Comparison of ENCODE assay signal across 2 cellular contexts in the genomic region with DNA sequence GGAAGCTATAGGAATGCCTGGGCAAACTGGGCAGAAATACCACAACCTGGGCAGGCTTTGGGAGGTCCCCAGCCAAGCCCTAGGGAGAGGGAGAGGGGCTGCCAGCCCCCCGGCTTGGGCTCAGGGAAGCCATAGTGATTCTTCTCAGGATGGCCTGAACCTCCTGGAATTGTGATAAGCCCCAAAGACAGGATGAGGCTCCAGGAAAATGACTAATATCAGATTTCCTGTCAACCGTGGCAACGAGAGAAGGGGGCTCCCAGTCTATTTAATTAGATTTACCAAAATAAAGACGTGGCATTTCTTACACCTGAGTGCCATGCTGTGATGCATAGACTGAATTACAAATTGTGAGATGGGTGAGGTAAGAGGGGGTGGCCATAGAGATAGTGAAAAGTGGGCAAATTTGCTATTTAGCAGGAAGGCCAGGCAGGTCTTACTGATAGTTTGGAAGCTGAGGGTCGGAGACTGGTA.
TF ChIP-seq lines count a peak whose summit lies in the region.

No MANE protein-coding gene starts in this region.

TF ChIP-seq in liver, 16 proteins besides CTCF, POLR2A, EP300 and RAD21:
- TF ChIP-seq, protein P1, sequence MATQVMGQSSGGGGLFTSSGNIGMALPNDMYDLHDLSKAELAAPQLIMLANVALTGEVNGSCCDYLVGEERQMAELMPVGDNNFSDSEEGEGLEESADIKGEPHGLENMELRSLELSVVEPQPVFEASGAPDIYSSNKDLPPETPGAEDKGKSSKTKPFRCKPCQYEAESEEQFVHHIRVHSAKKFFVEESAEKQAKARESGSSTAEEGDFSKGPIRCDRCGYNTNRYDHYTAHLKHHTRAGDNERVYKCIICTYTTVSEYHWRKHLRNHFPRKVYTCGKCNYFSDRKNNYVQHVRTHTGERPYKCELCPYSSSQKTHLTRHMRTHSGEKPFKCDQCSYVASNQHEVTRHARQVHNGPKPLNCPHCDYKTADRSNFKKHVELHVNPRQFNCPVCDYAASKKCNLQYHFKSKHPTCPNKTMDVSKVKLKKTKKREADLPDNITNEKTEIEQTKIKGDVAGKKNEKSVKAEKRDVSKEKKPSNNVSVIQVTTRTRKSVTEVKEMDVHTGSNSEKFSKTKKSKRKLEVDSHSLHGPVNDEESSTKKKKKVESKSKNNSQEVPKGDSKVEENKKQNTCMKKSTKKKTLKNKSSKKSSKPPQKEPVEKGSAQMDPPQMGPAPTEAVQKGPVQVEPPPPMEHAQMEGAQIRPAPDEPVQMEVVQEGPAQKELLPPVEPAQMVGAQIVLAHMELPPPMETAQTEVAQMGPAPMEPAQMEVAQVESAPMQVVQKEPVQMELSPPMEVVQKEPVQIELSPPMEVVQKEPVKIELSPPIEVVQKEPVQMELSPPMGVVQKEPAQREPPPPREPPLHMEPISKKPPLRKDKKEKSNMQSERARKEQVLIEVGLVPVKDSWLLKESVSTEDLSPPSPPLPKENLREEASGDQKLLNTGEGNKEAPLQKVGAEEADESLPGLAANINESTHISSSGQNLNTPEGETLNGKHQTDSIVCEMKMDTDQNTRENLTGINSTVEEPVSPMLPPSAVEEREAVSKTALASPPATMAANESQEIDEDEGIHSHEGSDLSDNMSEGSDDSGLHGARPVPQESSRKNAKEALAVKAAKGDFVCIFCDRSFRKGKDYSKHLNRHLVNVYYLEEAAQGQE (IDR thresholded peaks at IDR 0.05), result no peak
- no peak for TF ChIP-seq EGR1 (IDR thresholded peaks at IDR 0.05; ENCODE audit: low read depth in 2 of 2)
- no peak for TF ChIP-seq SP1 (IDR thresholded peaks at IDR 0.05)
- TF ChIP-seq FOXA1 (IDR thresholded peaks at IDR 0.05), result no peak
- TF ChIP-seq JUND (IDR thresholded peaks at IDR 0.05), result no peak
- TF ChIP-seq FOXA2 (IDR thresholded peaks at IDR 0.05), result no peak
- TF ChIP-seq, protein P2, sequence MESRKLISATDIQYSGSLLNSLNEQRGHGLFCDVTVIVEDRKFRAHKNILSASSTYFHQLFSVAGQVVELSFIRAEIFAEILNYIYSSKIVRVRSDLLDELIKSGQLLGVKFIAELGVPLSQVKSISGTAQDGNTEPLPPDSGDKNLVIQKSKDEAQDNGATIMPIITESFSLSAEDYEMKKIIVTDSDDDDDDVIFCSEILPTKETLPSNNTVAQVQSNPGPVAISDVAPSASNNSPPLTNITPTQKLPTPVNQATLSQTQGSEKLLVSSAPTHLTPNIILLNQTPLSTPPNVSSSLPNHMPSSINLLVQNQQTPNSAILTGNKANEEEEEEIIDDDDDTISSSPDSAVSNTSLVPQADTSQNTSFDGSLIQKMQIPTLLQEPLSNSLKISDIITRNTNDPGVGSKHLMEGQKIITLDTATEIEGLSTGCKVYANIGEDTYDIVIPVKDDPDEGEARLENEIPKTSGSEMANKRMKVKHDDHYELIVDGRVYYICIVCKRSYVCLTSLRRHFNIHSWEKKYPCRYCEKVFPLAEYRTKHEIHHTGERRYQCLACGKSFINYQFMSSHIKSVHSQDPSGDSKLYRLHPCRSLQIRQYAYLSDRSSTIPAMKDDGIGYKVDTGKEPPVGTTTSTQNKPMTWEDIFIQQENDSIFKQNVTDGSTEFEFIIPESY (IDR thresholded peaks at IDR 0.05), result no peak
- no peak for TF ChIP-seq RXRA (IDR thresholded peaks at IDR 0.05)
- TF ChIP-seq, protein P3, sequence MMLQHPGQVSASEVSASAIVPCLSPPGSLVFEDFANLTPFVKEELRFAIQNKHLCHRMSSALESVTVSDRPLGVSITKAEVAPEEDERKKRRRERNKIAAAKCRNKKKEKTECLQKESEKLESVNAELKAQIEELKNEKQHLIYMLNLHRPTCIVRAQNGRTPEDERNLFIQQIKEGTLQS (IDR thresholded peaks at IDR 0.05), result no peak
- TF ChIP-seq, protein P4, sequence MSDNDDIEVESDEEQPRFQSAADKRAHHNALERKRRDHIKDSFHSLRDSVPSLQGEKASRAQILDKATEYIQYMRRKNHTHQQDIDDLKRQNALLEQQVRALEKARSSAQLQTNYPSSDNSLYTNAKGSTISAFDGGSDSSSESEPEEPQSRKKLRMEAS (IDR thresholded peaks at IDR 0.05), result no peak
- TF ChIP-seq HNF4A (conservative IDR thresholded peaks at IDR 0.05), result no peak
- TF ChIP-seq HNF4G (IDR thresholded peaks at IDR 0.05), result no peak
- no peak for TF ChIP-seq TAF1 (conservative IDR thresholded peaks at IDR 0.05)
- no peak for TF ChIP-seq YY1 (IDR thresholded peaks at IDR 0.05)
- TF ChIP-seq GABPA (IDR thresholded peaks at IDR 0.05 in 1 of 2, conservative IDR thresholded peaks at IDR 0.05 in 1 of 2), result no peak
- no peak for TF ChIP-seq NR2F2 (IDR thresholded peaks at IDR 0.05)
TF ChIP-seq in liver: peak in this region for 0.

TF ChIP-seq in HepG2, 621 proteins besides CTCF, POLR2A, EP300 and RAD21:
- TF ChIP-seq, protein P5, sequence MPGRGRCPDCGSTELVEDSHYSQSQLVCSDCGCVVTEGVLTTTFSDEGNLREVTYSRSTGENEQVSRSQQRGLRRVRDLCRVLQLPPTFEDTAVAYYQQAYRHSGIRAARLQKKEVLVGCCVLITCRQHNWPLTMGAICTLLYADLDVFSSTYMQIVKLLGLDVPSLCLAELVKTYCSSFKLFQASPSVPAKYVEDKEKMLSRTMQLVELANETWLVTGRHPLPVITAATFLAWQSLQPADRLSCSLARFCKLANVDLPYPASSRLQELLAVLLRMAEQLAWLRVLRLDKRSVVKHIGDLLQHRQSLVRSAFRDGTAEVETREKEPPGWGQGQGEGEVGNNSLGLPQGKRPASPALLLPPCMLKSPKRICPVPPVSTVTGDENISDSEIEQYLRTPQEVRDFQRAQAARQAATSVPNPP (CRISPR knock-in tag; IDR thresholded peaks at IDR 0.05), result no peak
- TF ChIP-seq HOXA7 (CRISPR knock-in tag; IDR thresholded peaks at IDR 0.05), result no peak
- no peak for TF ChIP-seq ZNF136 (CRISPR knock-in tag; IDR thresholded peaks at IDR 0.05; ENCODE audit: low read depth)
- no peak for TF ChIP-seq ZBTB1 (CRISPR knock-in tag; IDR thresholded peaks at IDR 0.05; ENCODE audit: borderline replicate concordance)
- no peak for TF ChIP-seq BHLHE40 (IDR thresholded peaks at IDR 0.05; ENCODE audit: low read length)
- TF ChIP-seq, protein P6, sequence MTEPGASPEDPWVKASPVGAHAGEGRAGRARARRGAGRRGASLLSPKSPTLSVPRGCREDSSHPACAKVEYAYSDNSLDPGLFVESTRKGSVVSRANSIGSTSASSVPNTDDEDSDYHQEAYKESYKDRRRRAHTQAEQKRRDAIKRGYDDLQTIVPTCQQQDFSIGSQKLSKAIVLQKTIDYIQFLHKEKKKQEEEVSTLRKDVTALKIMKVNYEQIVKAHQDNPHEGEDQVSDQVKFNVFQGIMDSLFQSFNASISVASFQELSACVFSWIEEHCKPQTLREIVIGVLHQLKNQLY (CRISPR knock-in tag; IDR thresholded peaks at IDR 0.05), result no peak
- no peak for TF ChIP-seq ZBTB7A (CRISPR knock-in tag; IDR thresholded peaks at IDR 0.05)
- no peak for TF ChIP-seq TOE1 (CRISPR knock-in tag; IDR thresholded peaks at IDR 0.05)
- no peak for TF ChIP-seq ARHGAP35 (CRISPR knock-in tag; IDR thresholded peaks at IDR 0.05; ENCODE audit: borderline replicate concordance)
- TF ChIP-seq, protein P7, sequence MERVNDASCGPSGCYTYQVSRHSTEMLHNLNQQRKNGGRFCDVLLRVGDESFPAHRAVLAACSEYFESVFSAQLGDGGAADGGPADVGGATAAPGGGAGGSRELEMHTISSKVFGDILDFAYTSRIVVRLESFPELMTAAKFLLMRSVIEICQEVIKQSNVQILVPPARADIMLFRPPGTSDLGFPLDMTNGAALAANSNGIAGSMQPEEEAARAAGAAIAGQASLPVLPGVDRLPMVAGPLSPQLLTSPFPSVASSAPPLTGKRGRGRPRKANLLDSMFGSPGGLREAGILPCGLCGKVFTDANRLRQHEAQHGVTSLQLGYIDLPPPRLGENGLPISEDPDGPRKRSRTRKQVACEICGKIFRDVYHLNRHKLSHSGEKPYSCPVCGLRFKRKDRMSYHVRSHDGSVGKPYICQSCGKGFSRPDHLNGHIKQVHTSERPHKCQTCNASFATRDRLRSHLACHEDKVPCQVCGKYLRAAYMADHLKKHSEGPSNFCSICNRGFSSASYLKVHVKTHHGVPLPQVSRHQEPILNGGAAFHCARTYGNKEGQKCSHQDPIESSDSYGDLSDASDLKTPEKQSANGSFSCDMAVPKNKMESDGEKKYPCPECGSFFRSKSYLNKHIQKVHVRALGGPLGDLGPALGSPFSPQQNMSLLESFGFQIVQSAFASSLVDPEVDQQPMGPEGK (CRISPR knock-in tag; IDR thresholded peaks at IDR 0.05), result no peak
TF ChIP-seq in HepG2: peak in this region for 0.
